Comparison of ENCODE assay signal across 8 cellular contexts in genomic region chr19:10353793-10354391, GRCh38. TPM values are rescaled to one million over a fixed set of nuclear protein-coding genes. Genes with fewer than 3 reads are reported as not detected.
DNase-seq lines count a peak whose midpoint lies in the region; ATAC-seq, FAIRE-seq and TF ChIP-seq lines count a peak whose summit lies in the region.

No MANE protein-coding gene starts in this region.

- no peak overlapping the region for H3K27ac ChIP-seq in A549
- H3K27ac ChIP-seq in adrenal gland: peak overlapping the region in 4 of 5 donors; percentile 76 to 96 (median 87)

- H3K9me3 ChIP-seq in A549: no peaks in the 10 kb centered on the region
- no peaks in the 10 kb centered on the region for H3K9me3 ChIP-seq in adrenal gland (replicated peaks in 1 of 3)

- TF ChIP-seq EP300 in A549 (IDR thresholded peaks at IDR 0.05): no peak

- H3K4me1 ChIP-seq in A549 (no peaks in the 10 kb centered on the region), adrenal gland (replicated peaks in 1 of 2) (peaks cover 13 to 14% of the 10 kb centered on the region in 2 donors)

- H3K36me3 ChIP-seq in adrenal gland (replicated peaks in 1 of 2): peaks cover 0 to 47% of the 10 kb centered on the region in 2 donors

- CTCF ChIA-PET in A549 (lab: Yijun Ruan, JAX): no interaction called here

- H3K27me3 ChIP-seq in adrenal gland: no peaks in the 10 kb centered on the region

- intact Hi-C loops in adrenal gland (cut with DNase I): no loop called here

- ATAC-seq in A549: peak; percentile 33 to 68; a peak in 3 of 6 replicates
- peak; percentile 47 for ATAC-seq in left lobe of liver
- no peak for ATAC-seq in HG03108 (IDR thresholded peaks at IDR 0.05; ENCODE audit: unreplicated experiment)
- ATAC-seq in GM21723 (IDR thresholded peaks at IDR 0.05; ENCODE audit: unreplicated experiment): no peak

- TF ChIP-seq POLR2A in A549 (IDR thresholded peaks at IDR 0.05; ENCODE audit: low read length): no peak
- TF ChIP-seq POLR2A in adrenal gland (IDR thresholded peaks at IDR 0.05): no peak

- peak in 1 of 2 experiments; percentile 56 for DNase-seq in A549 (ENCODE audit: low read depth in 1 of 2, low spot score in 1 of 2)
- peak; percentile 55 for DNase-seq in NCI-H1048 (lab: John Stamatoyannopoulos, UW)
- peak; percentile 88 to 95 (median 94) for DNase-seq in adrenal gland
- DNase-seq in left lobe of liver (ENCODE audit: low spot score): peak; percentile 69
- no peak for DNase-seq in middle frontal gyrus (ENCODE audit: extremely low spot score, low spot score)
- DNase-seq in HK-2 (ENCODE audit: unreplicated experiment): no peak

- 96% methylated on average over 23 of the region's 32 CpGs for WGBS in A549 (ENCODE audit: missing lambda C conversion rate)
- WGBS in adrenal gland, 4 donors: 47 to 61% (median 49%) methylated on average over 20 to 32 of the region's 32 CpGs

- no peak for FAIRE-seq in A549 (lab: Jason Lieb, UNC)

- no peak overlapping the region for H3K4me3 ChIP-seq in A549
- peak overlapping the region in 1 of 4 donors; percentile 36 for H3K4me3 ChIP-seq in adrenal gland

- TF ChIP-seq CTCF in A549 (IDR thresholded peaks at IDR 0.05) (no peak), adrenal gland (IDR thresholded peaks at IDR 0.05) (no peak)

- no peak overlapping the region for H3K4me2 ChIP-seq in A549

- TF ChIP-seq RAD21 in A549 (conservative IDR thresholded peaks at IDR 0.05 in 1 of 2, IDR thresholded peaks at IDR 0.05 in 1 of 2): no peak

- POLR2A ChIA-PET in A549 (lab: Yijun Ruan, JAX): interaction anchor here (0.6 kb wide), 1 partner anchor 20 kb away, joined by 3 read pairs; no protein-coding TSS in a partner anchor

TF ChIP-seq in A549, 52 proteins besides CTCF, POLR2A, EP300 and RAD21:
- TF ChIP-seq HDAC2 (IDR thresholded peaks at IDR 0.05) (no peak), TFCP2L1 (CRISPR knock-in tag; IDR thresholded peaks at IDR 0.05) (no peak), NPAS2 (CRISPR knock-in tag; IDR thresholded peaks at IDR 0.05; ENCODE audit: borderline replicate concordance) (no peak), MYC (IDR thresholded peaks at IDR 0.05; ENCODE audit: borderline replicate concordance, low read length) (no peak), ZNF302 (CRISPR knock-in tag; IDR thresholded peaks at IDR 0.05) (no peak), EHMT2 (IDR thresholded peaks at IDR 0.05; ENCODE audit: low read depth) (no peak), JUNB (IDR thresholded peaks at IDR 0.05) (no peak), KDM1A (IDR thresholded peaks at IDR 0.05; ENCODE audit: low read depth) (no peak), E2F6 (IDR thresholded peaks at IDR 0.05; ENCODE audit: borderline replicate concordance, low read depth) (no peak), FOSL2 (IDR thresholded peaks at IDR 0.05) (no peak), FOSL2 (CRISPR knock-in tag; IDR thresholded peaks at IDR 0.05) (no peak)
- TF ChIP-seq, protein P1, sequence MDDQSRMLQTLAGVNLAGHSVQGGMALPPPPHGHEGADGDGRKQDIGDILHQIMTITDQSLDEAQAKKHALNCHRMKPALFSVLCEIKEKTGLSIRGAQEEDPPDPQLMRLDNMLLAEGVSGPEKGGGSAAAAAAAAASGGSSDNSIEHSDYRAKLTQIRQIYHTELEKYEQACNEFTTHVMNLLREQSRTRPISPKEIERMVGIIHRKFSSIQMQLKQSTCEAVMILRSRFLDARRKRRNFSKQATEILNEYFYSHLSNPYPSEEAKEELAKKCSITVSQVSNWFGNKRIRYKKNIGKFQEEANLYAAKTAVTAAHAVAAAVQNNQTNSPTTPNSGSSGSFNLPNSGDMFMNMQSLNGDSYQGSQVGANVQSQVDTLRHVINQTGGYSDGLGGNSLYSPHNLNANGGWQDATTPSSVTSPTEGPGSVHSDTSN (IDR thresholded peaks at IDR 0.05): no peak
- TF ChIP-seq, protein P2, sequence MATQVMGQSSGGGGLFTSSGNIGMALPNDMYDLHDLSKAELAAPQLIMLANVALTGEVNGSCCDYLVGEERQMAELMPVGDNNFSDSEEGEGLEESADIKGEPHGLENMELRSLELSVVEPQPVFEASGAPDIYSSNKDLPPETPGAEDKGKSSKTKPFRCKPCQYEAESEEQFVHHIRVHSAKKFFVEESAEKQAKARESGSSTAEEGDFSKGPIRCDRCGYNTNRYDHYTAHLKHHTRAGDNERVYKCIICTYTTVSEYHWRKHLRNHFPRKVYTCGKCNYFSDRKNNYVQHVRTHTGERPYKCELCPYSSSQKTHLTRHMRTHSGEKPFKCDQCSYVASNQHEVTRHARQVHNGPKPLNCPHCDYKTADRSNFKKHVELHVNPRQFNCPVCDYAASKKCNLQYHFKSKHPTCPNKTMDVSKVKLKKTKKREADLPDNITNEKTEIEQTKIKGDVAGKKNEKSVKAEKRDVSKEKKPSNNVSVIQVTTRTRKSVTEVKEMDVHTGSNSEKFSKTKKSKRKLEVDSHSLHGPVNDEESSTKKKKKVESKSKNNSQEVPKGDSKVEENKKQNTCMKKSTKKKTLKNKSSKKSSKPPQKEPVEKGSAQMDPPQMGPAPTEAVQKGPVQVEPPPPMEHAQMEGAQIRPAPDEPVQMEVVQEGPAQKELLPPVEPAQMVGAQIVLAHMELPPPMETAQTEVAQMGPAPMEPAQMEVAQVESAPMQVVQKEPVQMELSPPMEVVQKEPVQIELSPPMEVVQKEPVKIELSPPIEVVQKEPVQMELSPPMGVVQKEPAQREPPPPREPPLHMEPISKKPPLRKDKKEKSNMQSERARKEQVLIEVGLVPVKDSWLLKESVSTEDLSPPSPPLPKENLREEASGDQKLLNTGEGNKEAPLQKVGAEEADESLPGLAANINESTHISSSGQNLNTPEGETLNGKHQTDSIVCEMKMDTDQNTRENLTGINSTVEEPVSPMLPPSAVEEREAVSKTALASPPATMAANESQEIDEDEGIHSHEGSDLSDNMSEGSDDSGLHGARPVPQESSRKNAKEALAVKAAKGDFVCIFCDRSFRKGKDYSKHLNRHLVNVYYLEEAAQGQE (IDR thresholded peaks at IDR 0.05): no peak

RNA-seq across cellular contexts. Expression of gene ICAM3, which starts 14.5 kb away (rescaled TPM):
- polyA plus RNA-seq in A549 (2011; rRNA removed) (4.7 and 5.3 TPM in 2 replicates), A549 (2017; fragmentation: RNase III; extraction: RNeasy Plus Mini Kit Qiagen cat#74134 plus additional on column Dnase treatment) (6.2 to 7.3 TPM (median 6.6 TPM) in 3 replicates), adrenal gland (10 to 100 TPM in 1 of 3 donors, 1 to 10 TPM in 2; 4.8 to 11.1 (median 8.4) TPM)
- polyA plus RNA-seq in A549 (2012; cell fraction: cytosol; rRNA removed): 11.2 and 11.4 TPM in 2 replicates
- 4.3 and 5.1 TPM in 2 replicates for polyA plus RNA-seq in A549 (2012; cell fraction: nucleus; rRNA removed)
- polyA minus RNA-seq in A549 (2011; rRNA and poly(A)+ RNA removed): 4.4 and 6.0 TPM in 2 replicates
- total RNA-seq in adrenal gland (10 to 100 TPM in 2 of 8 donors, 1 to 10 TPM in 6; 3.7 to 17.7 (median 8.0) TPM), left lobe of liver (38.6 TPM)

RNA-seq across cellular contexts. Expression of gene RAVER1, which starts 20.6 kb away (rescaled TPM):
- polyA plus RNA-seq in A549 (2011; rRNA removed): 1.8 and 3.0 TPM in 2 replicates
- polyA plus RNA-seq in A549 (2012; cell fraction: cytosol; rRNA removed): 12.5 and 20.2 TPM in 2 replicates
- 26.1 and 45.9 TPM in 2 replicates for polyA plus RNA-seq in A549 (2012; cell fraction: nucleus; rRNA removed)
- 20.4 to 22.1 TPM (median 21.4 TPM) in 3 replicates for polyA plus RNA-seq in A549 (2017; fragmentation: RNase III; extraction: RNeasy Plus Mini Kit Qiagen cat#74134 plus additional on column Dnase treatment)
- 2.4 and 3.4 TPM in 2 replicates for polyA minus RNA-seq in A549 (2011; rRNA and poly(A)+ RNA removed)
- total RNA-seq in adrenal gland: 10 to 100 TPM; 24.2 to 42.7 (median 28.1) TPM
- polyA plus RNA-seq in adrenal gland: 10 to 100 TPM in 1 of 3 donors, 1 to 10 TPM in 2; 4.1 to 14.0 (median 5.5) TPM
- total RNA-seq in left lobe of liver: 11.3 TPM

RNA-seq across cellular contexts. Expression of gene TYK2, which starts 26.5 kb away (rescaled TPM):
- polyA plus RNA-seq in A549 (2011; rRNA removed): 17.0 and 41.4 TPM in 2 replicates
- 45.6 and 49.9 TPM in 2 replicates for polyA plus RNA-seq in A549 (2012; cell fraction: cytosol; rRNA removed)
- polyA plus RNA-seq in A549 (2012; cell fraction: nucleus; rRNA removed): 275 and 321 TPM in 2 replicates
- polyA plus RNA-seq in A549 (2017; fragmentation: RNase III; extraction: RNeasy Plus Mini Kit Qiagen cat#74134 plus additional on column Dnase treatment): 51.9 to 65.6 TPM (median 57.1 TPM) in 3 replicates
- polyA minus RNA-seq in A549 (2011; rRNA and poly(A)+ RNA removed): 29.5 and 37.4 TPM in 2 replicates
- 100 to 1,000 TPM in 4 of 8 donors, 10 to 100 TPM in 4; 56.1 to 160 (median 104) TPM for total RNA-seq in adrenal gland
- polyA plus RNA-seq in adrenal gland: 100 to 1,000 TPM in 2 of 3 donors, 10 to 100 TPM in 1; 61.5 to 408 (median 297) TPM
- 78.8 TPM for total RNA-seq in left lobe of liver

RNA-seq across cellular contexts. Expression of gene FDX2, which starts 38.1 kb away (rescaled TPM):
- polyA plus RNA-seq in A549 (2011; rRNA removed) (9.9 and 13.1 TPM in 2 replicates), A549 (2017; fragmentation: RNase III; extraction: RNeasy Plus Mini Kit Qiagen cat#74134 plus additional on column Dnase treatment) (22.2 to 25.8 TPM (median 23.5 TPM) in 3 replicates), adrenal gland (10 to 100 TPM; 26.6 to 45.3 (median 33.4) TPM)
- 39.0 and 41.2 TPM in 2 replicates for polyA plus RNA-seq in A549 (2012; cell fraction: cytosol; rRNA removed)
- polyA plus RNA-seq in A549 (2012; cell fraction: nucleus; rRNA removed): 45.5 and 49.8 TPM in 2 replicates
- 13.2 and 14.1 TPM in 2 replicates for polyA minus RNA-seq in A549 (2011; rRNA and poly(A)+ RNA removed)
- total RNA-seq in adrenal gland (10 to 100 TPM; 21.1 to 35.1 (median 29.8) TPM), left lobe of liver (11.0 TPM)

RNA-seq across cellular contexts. Expression of gene ZGLP1, which starts 44.3 kb away (rescaled TPM):
- polyA plus RNA-seq in A549 (2011; rRNA removed) (0.84 and 1.2 TPM in 2 replicates), A549 (2017; fragmentation: RNase III; extraction: RNeasy Plus Mini Kit Qiagen cat#74134 plus additional on column Dnase treatment) (1.7 to 2.1 TPM (median 1.9 TPM) in 3 replicates), adrenal gland (10 to 100 TPM in 1 of 3 donors, 1 to 10 TPM in 1, under 1 TPM in 1; 0.48 to 38.8 (median 8.8) TPM)
- 2.5 and 3.0 TPM in 2 replicates for polyA plus RNA-seq in A549 (2012; cell fraction: cytosol; rRNA removed)
- 10.1 and 10.7 TPM in 2 replicates for polyA plus RNA-seq in A549 (2012; cell fraction: nucleus; rRNA removed)
- polyA minus RNA-seq in A549 (2011; rRNA and poly(A)+ RNA removed): 0.12 TPM in 1 of 2 replicates, not detected in the other
- total RNA-seq in adrenal gland (1 to 10 TPM in 6 of 8 donors, not detected in 2; 1.0 to 4.5 (median 2.0) TPM), left lobe of liver (4.2 TPM)

Comparison
In these comparisons a context has a peak if more than half of its experiments do, and no peak if none do; other contexts are left out.
1. ATAC-seq: peak in A549 (2 of 2) and left lobe of liver (single experiment); none in HG03108 (single experiment) and GM21723 (single experiment).
2. DNase-seq: peak in NCI-H1048 (single experiment), adrenal gland (7 of 7) and left lobe of liver (single experiment); none in middle frontal gyrus (single experiment) and HK-2 (single experiment).
3. H3K27ac ChIP-seq: peak in adrenal gland (4 of 5); none in A549 (0 of 2).